20 cellular contexts compared by ENCODE assay signal in genomic region chr10:131431541-131431940, GRCh38.
DNase-seq lines count a peak whose midpoint lies in the region; ATAC-seq and FAIRE-seq lines count a peak whose summit lies in the region.
"Had no signal": no experiment of that assay in that cellular context is flagged by ENCODE, and none has a peak within 500 bp of the region (broad histone marks: within the 10 kb centered on the region; RNA-seq: fewer than 3 reads in every experiment).

No MANE protein-coding gene starts in this region.

- intact Hi-C loops in sciatic nerve (cut with DNase I), result no loop called here

- DNase-seq in DMS153 treated with DMSO at 0.1 percent for 48 hours (lab: John Stamatoyannopoulos, UW; ENCODE audit: unreplicated experiment) (peak; percentile 40), DMS153 (lab: John Stamatoyannopoulos, UW) (no peak), NCI-H128 (lab: John Stamatoyannopoulos, UW; ENCODE audit: unreplicated experiment) (peak; percentile 32), NCI-H510A treated with DMSO at 0.1 percent for 48 hours (lab: John Stamatoyannopoulos, UW) (peak; percentile 59), GM19239 (ENCODE audit: insufficient read length, low spot score) (no peak), sciatic nerve (ENCODE audit: low spot score) (no peak)
- DNase-seq: BE2C; CD4-positive, alpha-beta memory T cell; EL; H7; KG1; NCI-H2081; T-helper 1 cell had no signal

- no peak for ATAC-seq in sciatic nerve
- no peak for ATAC-seq in HG03571 (IDR thresholded peaks at IDR 0.05; ENCODE audit: unreplicated experiment)
- ATAC-seq: HepG2 had no signal

- no peak overlapping the region for H3K4me3 ChIP-seq in BLaER1
- H3K4me3 ChIP-seq: SK-N-MC had no signal

- no peak for FAIRE-seq in GM19239 (lab: Jason Lieb, UNC)
- FAIRE-seq: D721Med, HepG2, RCC 7860 had no signal

- 0 out of 2 replicates have a peak overlapping the region, but pooled peaks have one; percentile 4 for H3K4me2 ChIP-seq in BLaER1

- no peaks in the 10 kb centered on the region for H3K27me3 ChIP-seq in BLaER1
- H3K27me3 ChIP-seq: BE2C had no signal

- no peaks in the 10 kb centered on the region for H3K36me3 ChIP-seq in BLaER1
- H3K36me3 ChIP-seq: BE2C had no signal

- no peaks in the 10 kb centered on the region for H3K9me3 ChIP-seq in BLaER1
- H3K9me3 ChIP-seq: BE2C had no signal

- no peak overlapping the region for H3K9ac ChIP-seq in BLaER1

- peaks cover 11% of the 10 kb centered on the region for H3K4me1 ChIP-seq in BLaER1
- H3K4me1 ChIP-seq: BE2C had no signal

- no peaks in the 10 kb centered on the region for H4K20me1 ChIP-seq in BLaER1

- H3K27ac ChIP-seq in BLaER1, result no peak overlapping the region
- H3K27ac ChIP-seq: 22Rv1, SK-N-MC had no signal

Comparison
In these comparisons a context has a peak if more than half of its experiments do, and no peak if none do; other contexts are left out.
1. DNase-seq: peak in DMS153 treated with DMSO at 0.1 percent for 48 hours (single experiment), NCI-H128 (single experiment) and NCI-H510A treated with DMSO at 0.1 percent for 48 hours (single experiment); none in DMS153 (single experiment), GM19239 (single experiment) and sciatic nerve (single experiment).